ENCODE assay signal across 17 cellular contexts in the genomic region with DNA sequence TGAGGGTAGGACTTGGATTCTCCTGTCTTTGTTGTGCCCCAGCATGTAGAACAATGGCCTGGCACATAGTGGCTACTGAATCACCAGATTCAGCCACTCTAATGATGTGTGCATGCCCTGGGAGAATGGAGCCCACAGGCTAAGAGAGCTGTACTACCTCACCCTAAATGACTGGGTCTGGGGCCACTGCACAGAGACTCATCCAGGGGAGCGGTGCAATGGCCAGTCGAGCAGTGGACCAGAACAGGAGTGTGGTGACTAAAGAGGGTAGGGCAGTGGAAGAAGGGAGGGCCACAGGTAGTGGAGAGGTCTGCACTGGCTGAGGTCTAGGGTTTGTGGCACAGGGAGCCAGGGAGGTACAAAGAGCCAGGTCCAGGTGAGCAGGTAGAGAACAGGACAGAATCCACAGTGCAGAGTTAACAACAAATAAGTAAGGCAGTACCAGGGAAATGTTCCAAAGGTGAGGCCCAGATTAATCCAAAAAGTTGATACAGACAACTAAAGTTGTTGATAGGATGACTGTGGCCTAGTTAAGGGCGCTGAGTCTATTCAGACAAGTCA.
"Had no signal": no experiment of that assay in that cellular context is flagged by ENCODE, and none has a peak within 500 bp of the region (broad histone marks: within the 10 kb centered on the region; RNA-seq: fewer than 3 reads in every experiment).

No MANE protein-coding gene starts in this region.

- H3K9me3 ChIP-seq: adrenal gland, sigmoid colon, spleen, tibial artery had no signal

- H3K36me3 ChIP-seq: adrenal gland, sigmoid colon, spleen, tibial artery had no signal

- H3K27me3 ChIP-seq: adrenal gland, sigmoid colon, tibial artery had no signal

- H3K9ac ChIP-seq: parathyroid adenoma had no signal

- H3K4me1 ChIP-seq: adrenal gland, sigmoid colon, spleen, tibial artery had no signal

- DNase-seq: activated CD4-positive, alpha-beta T cell treated with anti-CD3 and anti-CD28 coated beads for 36 hours; activated CD4-positive, alpha-beta T cell treated with anti-CD3 and anti-CD28 coated beads, Interleukin-2, amount 50 U/mL, for 48 hours; activated gamma-delta T cell; adrenal gland; dermis blood vessel endothelial cell; effector memory CD4-positive, alpha-beta T cell; foreskin melanocyte; left ventricle myocardium superior; natural killer cell; sigmoid colon; spleen; stimulated activated CD4-positive, alpha-beta T cell treated with anti-CD3 and anti-CD28 coated beads, Interleukin-4, amount 100 ng/mL, for 4 hours; stimulated activated naive CD4-positive, alpha-beta T cell; substantia nigra; tibial artery had no signal

- H3K27ac ChIP-seq: adrenal gland, parathyroid adenoma, sigmoid colon, spleen, tibial artery had no signal

- H3K4me3 ChIP-seq: adrenal gland, sigmoid colon, spleen, tibial artery had no signal

- ATAC-seq: activated CD4-positive, alpha-beta T cell treated with anti-CD3 and anti-CD28 coated beads for 36 hours; activated naive CD4-positive, alpha-beta T cell treated with anti-CD3 and anti-CD28 coated beads, Interleukin-2, amount 50 U/mL, for 72 hours; left ventricle myocardium superior had no signal
